In the genomic region with DNA sequence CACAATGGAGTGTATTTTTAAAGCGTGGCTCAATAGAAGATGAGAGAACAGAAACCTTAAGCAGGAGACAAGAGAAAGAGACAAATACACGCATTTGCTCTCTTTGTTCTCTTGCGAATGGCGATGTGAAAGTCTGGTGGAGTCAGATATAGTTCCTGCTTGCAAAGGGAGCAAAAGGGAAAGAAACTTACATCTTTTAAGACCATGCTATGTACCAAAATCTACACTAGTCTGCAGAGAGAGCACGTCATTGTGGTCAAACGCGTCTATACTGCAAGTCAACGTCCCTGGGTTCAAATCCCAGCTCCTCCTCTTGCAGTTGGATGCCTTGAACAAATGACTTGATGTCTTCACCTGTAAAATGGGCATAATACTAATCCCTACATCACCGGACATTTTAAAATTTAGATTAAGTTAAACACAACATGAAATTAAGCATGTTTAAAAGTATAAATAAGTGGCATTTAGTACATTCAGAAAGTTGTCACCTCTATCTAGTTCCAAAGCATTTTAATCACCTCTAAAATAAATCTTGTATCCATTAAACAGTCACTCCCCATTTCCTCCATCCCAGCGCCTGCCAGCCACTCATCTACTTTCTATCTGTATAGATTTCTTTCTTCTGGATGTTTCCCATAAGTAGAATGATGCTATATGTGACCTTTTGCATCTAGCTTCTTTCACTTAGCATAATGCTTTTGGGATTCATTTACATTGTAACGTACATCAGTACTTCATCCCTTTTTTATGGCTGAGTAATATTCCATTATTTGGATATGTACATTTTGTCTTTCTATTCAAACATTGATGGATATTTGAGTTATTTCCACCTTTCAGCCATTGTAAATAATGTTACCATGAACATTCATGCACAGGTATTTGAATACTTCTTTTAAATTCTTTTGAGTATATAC, we compare ENCODE assay signal across 22 cellular contexts.
"Had no signal": no experiment of that assay in that cellular context is flagged by ENCODE, and none has a peak within 500 bp of the region (broad histone marks: within the 10 kb centered on the region; RNA-seq: fewer than 3 reads in every experiment).

No MANE protein-coding gene starts in this region.

- H3K36me3 ChIP-seq: esophagus muscularis mucosa, gastroesophageal sphincter, heart left ventricle, left lung, lower lobe of right lung had no signal

- H3K4me3 ChIP-seq: coronary artery, dorsolateral prefrontal cortex, esophagus muscularis mucosa, gastroesophageal sphincter, heart left ventricle, left lung, lower lobe of right lung, mucosa of descending colon had no signal

- H3K9me3 ChIP-seq: esophagus muscularis mucosa, gastroesophageal sphincter, heart left ventricle, mucosa of descending colon had no signal

- H3K9me3 Mint-ChIP-seq: mesothelial cell of epicardium had no signal

- H3K4me1 Mint-ChIP-seq: mesothelial cell of epicardium had no signal

- H3K36me3 Mint-ChIP-seq: mesothelial cell of epicardium had no signal

- DNase-seq: dermis blood vessel endothelial cell; dorsolateral prefrontal cortex; effector CD4-positive, alpha-beta T cell; effector memory CD4-positive, alpha-beta T cell; foreskin keratinocyte; heart left ventricle; hippocampal formation; left cardiac atrium; left lung; left ventricle myocardium superior; lower lobe of right lung; mesenchymal stem cell; mucosa of descending colon had no signal

- H3K27ac ChIP-seq: coronary artery, dorsolateral prefrontal cortex, esophagus muscularis mucosa, foreskin keratinocyte, gastroesophageal sphincter, heart left ventricle, left lung, lower lobe of right lung had no signal

- H3K4me1 ChIP-seq: esophagus muscularis mucosa, foreskin keratinocyte, gastroesophageal sphincter, heart left ventricle, left lung, lower lobe of right lung had no signal

- H3K4me3 Mint-ChIP-seq: mesothelial cell of epicardium had no signal

- H3K27me3 ChIP-seq: esophagus muscularis mucosa, foreskin keratinocyte, left lung had no signal

- H3K27ac Mint-ChIP-seq: mesothelial cell of epicardium had no signal

- FAIRE-seq: colon, endothelial cell of umbilical vein, frontal cortex, islet of Langerhans, keratinocyte had no signal

- ATAC-seq: foreskin keratinocyte, gastroesophageal sphincter, heart left ventricle, left cardiac atrium, left lung, left ventricle myocardium superior, lower lobe of right lung, mucosa of descending colon had no signal
